8 cellular contexts compared by ENCODE assay signal in the genomic region with DNA sequence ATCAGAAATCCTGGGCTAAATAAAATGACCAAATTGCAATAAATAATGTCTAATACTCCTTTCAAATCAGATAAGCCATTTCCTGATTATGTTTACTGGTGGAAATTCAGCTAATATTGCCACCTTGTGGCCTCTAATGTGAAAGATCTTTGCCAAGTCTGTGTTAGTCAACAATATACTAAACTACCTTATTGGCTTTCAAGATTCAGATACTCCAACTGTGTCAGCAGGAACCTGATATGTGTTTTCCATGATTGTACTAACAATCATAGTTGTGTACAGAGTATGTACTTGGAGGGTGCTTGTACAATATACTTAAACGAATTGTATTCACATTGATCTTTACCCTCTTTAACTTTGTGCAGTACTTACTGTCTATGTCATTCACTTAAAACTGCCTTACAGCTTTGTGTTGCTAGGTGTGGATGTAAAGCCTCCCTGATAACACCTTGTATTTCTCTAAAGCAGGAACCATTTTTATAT.
DNase-seq lines count a peak whose midpoint lies in the region; ATAC-seq and TF ChIP-seq lines count a peak whose summit lies in the region.

No MANE protein-coding gene starts in this region.

- TF ChIP-seq POLR2A in suprapubic skin (IDR thresholded peaks at IDR 0.05) = no peak

- TF ChIP-seq CTCF in astrocyte of the spinal cord (IDR thresholded peaks at IDR 0.05; ENCODE audit: low read depth, low read length) (peak; percentile 40), suprapubic skin (IDR thresholded peaks at IDR 0.05) (peak; percentile 21 to 24)

- no peak overlapping the region for H3K4me3 Mint-ChIP-seq in immature natural killer cell

- H3K36me3 ChIP-seq in suprapubic skin = no peaks in the 10 kb centered on the region

- H3K4me3 ChIP-seq in astrocyte of the spinal cord (ENCODE audit: low read depth, low read length) = no peak overlapping the region
- peak overlapping the region; percentile 3 for H3K4me3 ChIP-seq in suprapubic skin

- ATAC-seq in GM19438 (IDR thresholded peaks at IDR 0.05; ENCODE audit: low read depth, unreplicated experiment) (peak; percentile 42), HG03354 (IDR thresholded peaks at IDR 0.05; ENCODE audit: poor library complexity, severe bottlenecking, unreplicated experiment) (peak; percentile 62)

- H3K9me3 Mint-ChIP-seq in immature natural killer cell = no peaks in the 10 kb centered on the region

- WGBS in suprapubic skin = 31% methylated on average over 1 of the region's 1 CpG

- no peaks in the 10 kb centered on the region for H3K27me3 Mint-ChIP-seq in immature natural killer cell (ENCODE audit: low read depth in 3 of 3)

- in situ Hi-C loops in astrocyte of the spinal cord (cut with HindIII; ENCODE audit: low sequenced_read_pairs) = no loop called here

- no peaks in the 10 kb centered on the region for H3K36me3 Mint-ChIP-seq in immature natural killer cell

- no peaks in the 10 kb centered on the region for H3K4me1 Mint-ChIP-seq in immature natural killer cell

- H3K9me3 ChIP-seq in suprapubic skin = no peaks in the 10 kb centered on the region

- DNase-seq in DMS153 (lab: John Stamatoyannopoulos, UW) (peak; percentile 82), NCI-H2227 treated with DMSO at 0.1 percent for 48 hours (lab: John Stamatoyannopoulos, UW) (peak; percentile 10), astrocyte of the spinal cord (ENCODE audit: low read depth, low spot score) (peak; percentile 48), immature natural killer cell (peak; percentile 10 to 22 (median 13)), suprapubic skin (ENCODE audit: low spot score in 2 of 2) (no peak)
- no peak for DNase-seq in stimulated activated CD4-positive, alpha-beta T cell treated with anti-CD3 and anti-CD28 coated beads, Interleukin-1b, Interleukin-23, amount 100 ng/mL, for 48 hours

- peaks cover 9% of the 10 kb centered on the region for H3K4me1 ChIP-seq in suprapubic skin

- no peak for TF ChIP-seq EP300 in suprapubic skin (IDR thresholded peaks at IDR 0.05)

- no peak overlapping the region for H3K27ac ChIP-seq in suprapubic skin

- H3K27ac Mint-ChIP-seq in immature natural killer cell = no peak overlapping the region

- H3K27me3 ChIP-seq in suprapubic skin = no peaks in the 10 kb centered on the region

Comparison
In these comparisons a context has a peak if more than half of its experiments do, and no peak if none do; other contexts are left out.
1. DNase-seq: peak in DMS153 (single experiment), NCI-H2227 treated with DMSO at 0.1 percent for 48 hours (single experiment), astrocyte of the spinal cord (single experiment) and immature natural killer cell (3 of 3); none in suprapubic skin (0 of 2) and stimulated activated CD4-positive, alpha-beta T cell treated with anti-CD3 and anti-CD28 coated beads, Interleukin-1b, Interleukin-23, amount 100 ng/mL, for 48 hours (single experiment).